16 cellular contexts compared by ENCODE assay signal in the genomic region with DNA sequence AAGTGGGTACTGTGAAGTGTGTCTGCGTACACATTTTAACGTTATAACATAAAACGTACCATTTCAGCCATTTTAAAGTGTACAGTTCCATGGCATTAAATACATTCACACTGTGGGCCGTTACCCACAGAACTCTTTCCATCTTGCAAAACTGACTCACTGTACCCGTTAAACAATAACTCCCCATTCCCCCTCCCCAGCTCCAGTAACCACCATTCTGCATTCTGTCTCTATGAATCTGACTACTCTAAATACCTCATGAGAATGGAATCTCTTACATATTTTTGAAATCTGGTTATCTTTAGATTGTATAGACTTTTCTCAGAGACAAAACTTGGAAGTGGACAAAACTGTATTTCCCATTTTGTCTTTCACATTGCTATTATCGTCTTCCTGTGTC. TPM values are rescaled to one million over a fixed set of nuclear protein-coding genes. Genes with fewer than 3 reads are reported as not detected.
DNase-seq lines count a peak whose midpoint lies in the region; ATAC-seq, FAIRE-seq and TF ChIP-seq lines count a peak whose summit lies in the region.
"Had no signal": no experiment of that assay in that cellular context is flagged by ENCODE, and none has a peak within 500 bp of the region (broad histone marks: within the 10 kb centered on the region; RNA-seq: fewer than 3 reads in every experiment).

No MANE protein-coding gene starts in this region.

- no peak for TF ChIP-seq EP300 in A549 (IDR thresholded peaks at IDR 0.05)

- peak overlapping the region; percentile 26 for H3K27ac Mint-ChIP-seq in activated T-helper 17 cell treated with anti-CD3 and anti-CD28 coated beads, Interleukin-2, amount 50 U/mL, for 72 hours
- H3K27ac Mint-ChIP-seq in glutamatergic neuron (ENCODE audit: unreplicated experiment), result peak overlapping the region; percentile 46
- H3K27ac Mint-ChIP-seq: WTC11 had no signal

- H3K27ac ChIP-seq in A549, result peak overlapping the region in 1 of 2 experiments; percentile 52; a peak in 2 of 6 replicates
- H3K27ac ChIP-seq: sigmoid colon, stomach had no signal

- no peak for TF ChIP-seq RAD21 in A549 (conservative IDR thresholded peaks at IDR 0.05 in 1 of 2, IDR thresholded peaks at IDR 0.05 in 1 of 2)

- ATAC-seq in A549 (peak; percentile 39 to 56; a peak in 3 of 6 replicates), GM21723 (IDR thresholded peaks at IDR 0.05; ENCODE audit: unreplicated experiment) (no peak)
- ATAC-seq in activated T-helper 17 cell treated with anti-CD3 and anti-CD28 coated beads, Interleukin-2, amount 50 U/mL, for 72 hours (replicated peaks), result peak; percentile 86
- ATAC-seq: Panc1, WTC11 had no signal

- WGBS in A549 (ENCODE audit: missing lambda C conversion rate), result 56% methylated on average over 6 of the region's 6 CpGs

- H3K4me2 ChIP-seq in A549, result peak overlapping the region; percentile 43

- H3K4me1 Mint-ChIP-seq in activated T-helper 17 cell treated with anti-CD3 and anti-CD28 coated beads, Interleukin-2, amount 50 U/mL, for 72 hours, result peaks cover 13% of the 10 kb centered on the region
- peaks cover 6% of the 10 kb centered on the region for H3K4me1 Mint-ChIP-seq in glutamatergic neuron (ENCODE audit: low read depth, unreplicated experiment)

- no peaks in the 10 kb centered on the region for H3K9me3 ChIP-seq in A549
- H3K9me3 ChIP-seq: sigmoid colon, stomach had no signal

- TF ChIP-seq POLR2A in A549 (IDR thresholded peaks at IDR 0.05; ENCODE audit: low read length), result no peak

- no peaks in the 10 kb centered on the region for H3K27me3 Mint-ChIP-seq in activated T-helper 17 cell treated with anti-CD3 and anti-CD28 coated beads, Interleukin-2, amount 50 U/mL, for 72 hours
- no peaks in the 10 kb centered on the region for H3K27me3 Mint-ChIP-seq in glutamatergic neuron (ENCODE audit: unreplicated experiment)

- POLR2A ChIA-PET in A549 (lab: Yijun Ruan, JAX), result interaction anchor here (0.9 kb wide), 1 partner anchor 9 kb away, joined by 4 read pairs; a partner anchor contains a TSS

- no peak for FAIRE-seq in A549 (lab: Jason Lieb, UNC)

- peak overlapping the region; percentile 30 for H3K4me3 Mint-ChIP-seq in activated T-helper 17 cell treated with anti-CD3 and anti-CD28 coated beads, Interleukin-2, amount 50 U/mL, for 72 hours
- H3K4me3 Mint-ChIP-seq in glutamatergic neuron (ENCODE audit: unreplicated experiment), result peak overlapping the region; percentile 47
- H3K4me3 Mint-ChIP-seq: WTC11 had no signal

- DNase-seq in A549 (ENCODE audit: low read depth in 1 of 2, low spot score in 1 of 2), result no peak
- peak; percentile 15 for DNase-seq in GM03348 (ENCODE audit: low spot score)
- DNase-seq in glutamatergic neuron, result no peak
- no peak for DNase-seq in Kasumi-1 (lab: John Stamatoyannopoulos, UW)
- DNase-seq in NCI-H524 (lab: John Stamatoyannopoulos, UW), result no peak
- no peak for DNase-seq in NCI-H1417 treated with DMSO at 0.1 percent for 48 hours (lab: John Stamatoyannopoulos, UW)
- DNase-seq: activated CD8-positive, alpha-beta memory T cell treated with anti-CD3 and anti-CD28 coated beads, Interleukin-2, amount 50 U/mL, for 48 hours; H7; KG1; NCI-H524 treated with DMSO at 0.1 percent for 48 hours; sigmoid colon; stomach had no signal

- TF ChIP-seq CTCF in A549 (IDR thresholded peaks at IDR 0.05), result no peak
- TF ChIP-seq CTCF in glutamatergic neuron (IDR thresholded peaks at IDR 0.05; ENCODE audit: partially characterized antibody, unreplicated experiment), result no peak

- H3K9me3 Mint-ChIP-seq in activated T-helper 17 cell treated with anti-CD3 and anti-CD28 coated beads, Interleukin-2, amount 50 U/mL, for 72 hours, result no peaks in the 10 kb centered on the region
- H3K9me3 Mint-ChIP-seq in glutamatergic neuron (ENCODE audit: unreplicated experiment), result peaks cover 2% of the 10 kb centered on the region
- H3K9me3 Mint-ChIP-seq: WTC11 had no signal

- CTCF ChIA-PET in A549 (lab: Yijun Ruan, JAX), result interaction anchor here (0.8 to 2.0 kb wide), 5 partner anchors 9 to 60 kb away, joined by 3 to 9 read pairs (median 3); a partner anchor contains a TSS

- no peak overlapping the region for H3K4me3 ChIP-seq in A549
- H3K4me3 ChIP-seq: sigmoid colon, stomach had no signal

- H3K4me1 ChIP-seq in A549, result peaks cover 21% of the 10 kb centered on the region
- H3K4me1 ChIP-seq: sigmoid colon had no signal

- peaks cover 38% of the 10 kb centered on the region for H3K36me3 Mint-ChIP-seq in activated T-helper 17 cell treated with anti-CD3 and anti-CD28 coated beads, Interleukin-2, amount 50 U/mL, for 72 hours (ENCODE audit: low read depth)
- no peaks in the 10 kb centered on the region for H3K36me3 Mint-ChIP-seq in glutamatergic neuron (ENCODE audit: unreplicated experiment)

TF ChIP-seq in A549, 52 proteins besides CTCF, POLR2A, EP300 and RAD21 (continues in another document):
- TF ChIP-seq MAZ (IDR thresholded peaks at IDR 0.05; ENCODE audit: borderline replicate concordance, low read depth, low read length) (no peak), GATA3 (IDR thresholded peaks at IDR 0.05; ENCODE audit: borderline replicate concordance) (no peak), EHF (CRISPR knock-in tag; IDR thresholded peaks at IDR 0.05) (no peak), JUN (IDR thresholded peaks at IDR 0.05) (no peak), CEBPB (IDR thresholded peaks at IDR 0.05) (no peak), ESRRA (IDR thresholded peaks at IDR 0.05; ENCODE audit: borderline replicate concordance, low read length) (no peak), SREBF2 (IDR thresholded peaks at IDR 0.05) (no peak), SMC3 (IDR thresholded peaks at IDR 0.05) (no peak), FOSB (CRISPR knock-in tag; IDR thresholded peaks at IDR 0.05) (no peak), NFE2L2 (conservative IDR thresholded peaks at IDR 0.05; ENCODE audit: low read length) (no peak), CBX2 (IDR thresholded peaks at IDR 0.05; ENCODE audit: borderline replicate concordance, low read depth) (no peak), FOXS1 (CRISPR knock-in tag; IDR thresholded peaks at IDR 0.05) (no peak)
- TF ChIP-seq, protein P1, sequence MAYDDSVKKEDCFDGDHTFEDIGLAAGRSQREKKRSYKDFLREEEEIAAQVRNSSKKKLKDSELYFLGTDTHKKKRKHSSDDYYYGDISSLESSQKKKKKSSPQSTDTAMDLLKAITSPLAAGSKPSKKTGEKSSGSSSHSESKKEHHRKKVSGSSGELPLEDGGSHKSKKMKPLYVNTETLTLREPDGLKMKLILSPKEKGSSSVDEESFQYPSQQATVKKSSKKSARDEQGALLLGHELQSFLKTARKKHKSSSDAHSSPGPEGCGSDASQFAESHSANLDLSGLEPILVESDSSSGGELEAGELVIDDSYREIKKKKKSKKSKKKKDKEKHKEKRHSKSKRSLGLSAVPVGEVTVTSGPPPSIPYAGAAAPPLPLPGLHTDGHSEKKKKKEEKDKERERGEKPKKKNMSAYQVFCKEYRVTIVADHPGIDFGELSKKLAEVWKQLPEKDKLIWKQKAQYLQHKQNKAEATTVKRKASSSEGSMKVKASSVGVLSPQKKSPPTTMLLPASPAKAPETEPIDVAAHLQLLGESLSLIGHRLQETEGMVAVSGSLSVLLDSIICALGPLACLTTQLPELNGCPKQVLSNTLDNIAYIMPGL (CRISPR knock-in tag; IDR thresholded peaks at IDR 0.05; ENCODE audit: borderline replicate concordance), result no peak
- TF ChIP-seq, protein P2, sequence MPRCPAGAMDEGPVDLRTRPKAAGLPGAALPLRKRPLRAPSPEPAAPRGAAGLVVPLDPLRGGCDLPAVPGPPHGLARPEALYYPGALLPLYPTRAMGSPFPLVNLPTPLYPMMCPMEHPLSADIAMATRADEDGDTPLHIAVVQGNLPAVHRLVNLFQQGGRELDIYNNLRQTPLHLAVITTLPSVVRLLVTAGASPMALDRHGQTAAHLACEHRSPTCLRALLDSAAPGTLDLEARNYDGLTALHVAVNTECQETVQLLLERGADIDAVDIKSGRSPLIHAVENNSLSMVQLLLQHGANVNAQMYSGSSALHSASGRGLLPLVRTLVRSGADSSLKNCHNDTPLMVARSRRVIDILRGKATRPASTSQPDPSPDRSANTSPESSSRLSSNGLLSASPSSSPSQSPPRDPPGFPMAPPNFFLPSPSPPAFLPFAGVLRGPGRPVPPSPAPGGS (IDR thresholded peaks at IDR 0.05), result no peak
- TF ChIP-seq, protein P3, sequence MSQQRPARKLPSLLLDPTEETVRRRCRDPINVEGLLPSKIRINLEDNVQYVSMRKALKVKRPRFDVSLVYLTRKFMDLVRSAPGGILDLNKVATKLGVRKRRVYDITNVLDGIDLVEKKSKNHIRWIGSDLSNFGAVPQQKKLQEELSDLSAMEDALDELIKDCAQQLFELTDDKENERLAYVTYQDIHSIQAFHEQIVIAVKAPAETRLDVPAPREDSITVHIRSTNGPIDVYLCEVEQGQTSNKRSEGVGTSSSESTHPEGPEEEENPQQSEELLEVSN (IDR thresholded peaks at IDR 0.05; ENCODE audit: borderline replicate concordance, low read depth), result no peak

RNA-seq across cellular contexts. Expression of a gene that starts 9.3 kb away (rescaled TPM):
- polyA plus RNA-seq in A549 (2011; rRNA removed), result 18.2 and 20.2 TPM in 2 replicates
- 9.1 and 9.9 TPM in 2 replicates for polyA plus RNA-seq in A549 (2012; cell fraction: cytosol; rRNA removed)
- 2.0 and 3.5 TPM in 2 replicates for polyA plus RNA-seq in A549 (2012; cell fraction: nucleus; rRNA removed)
- polyA plus RNA-seq in A549 (2017; fragmentation: RNase III; extraction: RNeasy Plus Mini Kit Qiagen cat#74134 plus additional on column Dnase treatment), result 20.7 to 22.7 TPM (median 21.3 TPM) in 3 replicates
- polyA minus RNA-seq in A549 (2011; rRNA and poly(A)+ RNA removed), result 5.0 and 5.8 TPM in 2 replicates
- total RNA-seq in activated T-helper 17 cell treated with anti-CD3 and anti-CD28 coated beads, Interleukin-2, amount 50 U/mL, for 72 hours, result 10 to 100 TPM; 14.3 to 14.7 TPM
- total RNA-seq in glutamatergic neuron (ENCODE audit: unreplicated experiment), result 20.3 TPM

RNA-seq across cellular contexts. Expression of a gene that starts 9.5 kb away (rescaled TPM):
- 4.7 and 5.6 TPM in 2 replicates for polyA plus RNA-seq in A549 (2011; rRNA removed)
- polyA plus RNA-seq in A549 (2012; cell fraction: cytosol; rRNA removed), result 5.9 TPM in 2 replicates
- polyA plus RNA-seq in A549 (2012; cell fraction: nucleus; rRNA removed), result 13.7 and 15.5 TPM in 2 replicates
- polyA plus RNA-seq in A549 (2017; fragmentation: RNase III; extraction: RNeasy Plus Mini Kit Qiagen cat#74134 plus additional on column Dnase treatment), result 7.4 to 8.5 TPM (median 7.9 TPM) in 3 replicates
- polyA minus RNA-seq in A549 (2011; rRNA and poly(A)+ RNA removed), result 15.0 and 15.8 TPM in 2 replicates
- total RNA-seq in activated T-helper 17 cell treated with anti-CD3 and anti-CD28 coated beads, Interleukin-2, amount 50 U/mL, for 72 hours, result 10 to 100 TPM; 18.0 to 28.0 TPM
- 5.4 TPM for total RNA-seq in glutamatergic neuron (ENCODE audit: unreplicated experiment)

RNA-seq across cellular contexts. Expression of a gene that starts 38.8 kb away (rescaled TPM):
- polyA plus RNA-seq in A549 (2011; rRNA removed), result 23.5 and 25.1 TPM in 2 replicates
- 14.2 and 20.7 TPM in 2 replicates for polyA plus RNA-seq in A549 (2012; cell fraction: cytosol; rRNA removed)
- polyA plus RNA-seq in A549 (2012; cell fraction: nucleus; rRNA removed), result 10.9 and 11.9 TPM in 2 replicates
- polyA plus RNA-seq in A549 (2017; fragmentation: RNase III; extraction: RNeasy Plus Mini Kit Qiagen cat#74134 plus additional on column Dnase treatment), result 17.4 to 20.7 TPM (median 19.8 TPM) in 3 replicates
- polyA minus RNA-seq in A549 (2011; rRNA and poly(A)+ RNA removed), result 44.6 and 50.3 TPM in 2 replicates
- total RNA-seq in activated T-helper 17 cell treated with anti-CD3 and anti-CD28 coated beads, Interleukin-2, amount 50 U/mL, for 72 hours, result 10 to 100 TPM; 18.4 to 24.8 TPM
- 29.6 TPM for total RNA-seq in glutamatergic neuron (ENCODE audit: unreplicated experiment)
